In the genomic region with DNA sequence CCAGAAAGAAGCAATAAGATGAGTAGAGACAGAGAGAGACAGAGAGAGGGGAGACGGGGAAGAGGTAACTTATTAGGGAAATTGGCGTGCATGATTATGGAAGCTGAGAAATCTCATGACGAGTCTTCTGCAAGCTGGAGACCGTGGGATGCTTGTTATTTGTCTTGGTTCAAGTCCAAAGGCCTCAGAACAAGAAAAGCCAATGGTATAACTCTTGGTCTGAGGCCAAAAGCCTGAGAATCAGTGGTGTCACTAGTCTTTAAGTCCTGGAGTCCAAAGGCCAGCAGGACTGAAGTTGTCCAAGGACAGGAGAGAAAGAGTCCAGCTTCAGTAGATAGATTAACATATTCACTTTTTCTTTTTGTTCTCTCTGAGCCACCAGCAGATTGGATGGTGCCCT, we compare ENCODE assay signal across 18 cellular contexts.
DNase-seq lines count a peak whose midpoint lies in the region; TF ChIP-seq lines count a peak whose summit lies in the region.
"Had no signal": no experiment of that assay in that cellular context is flagged by ENCODE, and none has a peak within 500 bp of the region (broad histone marks: within the 10 kb centered on the region; RNA-seq: fewer than 3 reads in every experiment).

No MANE protein-coding gene starts in this region.

- H3K9me3 ChIP-seq in breast epithelium, result no peaks in the 10 kb centered on the region
- no peaks in the 10 kb centered on the region for H3K9me3 ChIP-seq in thyroid gland
- H3K9me3 ChIP-seq in left ventricle myocardium inferior (replicated peaks), result no peaks in the 10 kb centered on the region
- H3K9me3 ChIP-seq: BLaER1 had no signal

- TF ChIP-seq POLR2A in breast epithelium (IDR thresholded peaks at IDR 0.05), result no peak
- TF ChIP-seq POLR2A in thyroid gland (IDR thresholded peaks at IDR 0.05), result no peak

- H3K4me3 ChIP-seq in breast epithelium (no peak overlapping the region), cardiac fibroblast (replicated peaks in 1 of 2; ENCODE audit: low read depth in 2 of 2, low read length in 2 of 2) (no peak overlapping the region), thyroid gland (replicated peaks in 1 of 3) (no peak overlapping the region), left ventricle myocardium inferior (no peak overlapping the region)
- H3K4me3 ChIP-seq: BLaER1 had no signal

- H3K36me3 Mint-ChIP-seq in MCF 10A (ENCODE audit: insufficient read depth, unreplicated experiment), result no peaks in the 10 kb centered on the region
- H3K36me3 Mint-ChIP-seq: CD8-positive, alpha-beta memory T cell had no signal

- H3K4me1 Mint-ChIP-seq in MCF 10A (ENCODE audit: insufficient read depth, unreplicated experiment), result no peaks in the 10 kb centered on the region
- H3K4me1 Mint-ChIP-seq: CD8-positive, alpha-beta memory T cell had no signal

- DNase-seq in MCF 10A (ENCODE audit: unreplicated experiment), result peak; percentile 30
- DNase-seq in breast epithelium (ENCODE audit: low spot score in 2 of 2), result no peak
- DNase-seq in cardiac fibroblast (ENCODE audit: low read depth in 2 of 2), result peak; percentile 5 to 69
- peak; percentile 25 for DNase-seq in kidney tubule cell (ENCODE audit: low spot score)
- DNase-seq in thyroid gland, result no peak
- no peak for DNase-seq in stimulated activated CD4-positive, alpha-beta T cell treated with anti-CD3 and anti-CD28 coated beads, Interleukin-4, amount 100 ng/mL, for 4 hours
- DNase-seq in dedifferentiated amniotic fluid mesenchymal stem cell (ENCODE audit: extremely low spot score), result no peak
- no peak for DNase-seq in left ventricle myocardium inferior
- DNase-seq: 8988T; CD8-positive, alpha-beta memory T cell; DMS79; HFFc6; NCI-H1436; NCI-H2081 treated with DMSO at 0.1 percent for 48 hours; NCI-H510A; NCI-H82; SHP77 treated with DMSO at 0.1 percent for 48 hours had no signal

- H3K27ac Mint-ChIP-seq in MCF 10A (ENCODE audit: low read depth, unreplicated experiment), result no peak overlapping the region
- H3K27ac Mint-ChIP-seq: CD8-positive, alpha-beta memory T cell; HFFc6 had no signal

- H3K9me3 Mint-ChIP-seq in MCF 10A (ENCODE audit: unreplicated experiment), result no peaks in the 10 kb centered on the region

- 61 to 71% methylated on average over 4 of the region's 4 CpGs for WGBS in thyroid gland, 2 donors

- no peak overlapping the region for H3K4me3 Mint-ChIP-seq in MCF 10A (ENCODE audit: unreplicated experiment)
- H3K4me3 Mint-ChIP-seq: CD8-positive, alpha-beta memory T cell; HFFc6 had no signal

- CTCF ChIA-PET in MCF 10A (lab: Yijun Ruan, JAX), result interaction anchor here (0.6 to 2.1 kb wide), 6 partner anchors 13 to 1025 kb away, joined by 3 to 7 read pairs (median 4); no protein-coding TSS in a partner anchor

- H3K4me1 ChIP-seq in breast epithelium (no peaks in the 10 kb centered on the region), thyroid gland (no peaks in the 10 kb centered on the region), left ventricle myocardium inferior (no peaks in the 10 kb centered on the region)
- H3K4me1 ChIP-seq: BLaER1 had no signal

- intact Hi-C loops in MCF 10A (cut with micrococcal nuclease), result loop anchor here (10.0 kb wide), 1 partner anchor 598 kb away; no protein-coding TSS in a partner anchor
- intact Hi-C loops in breast epithelium (cut with DNase I; ENCODE audit: low total_unique reads), result no loop called here
- intact Hi-C loops in thyroid gland (cut with DNase I), result no loop called here
- intact Hi-C loops in left ventricle myocardium inferior (cut with micrococcal nuclease), result loop anchor here (10.0 kb wide), 1 partner anchor 1028 kb away; no protein-coding TSS in a partner anchor

- H3K36me3 ChIP-seq in breast epithelium (no peaks in the 10 kb centered on the region), thyroid gland (no peaks in the 10 kb centered on the region), left ventricle myocardium inferior (no peaks in the 10 kb centered on the region)
- H3K36me3 ChIP-seq: BLaER1 had no signal

- peaks cover 23% of the 10 kb centered on the region for H3K27me3 Mint-ChIP-seq in MCF 10A (ENCODE audit: insufficient read depth, unreplicated experiment)
- H3K27me3 Mint-ChIP-seq: CD8-positive, alpha-beta memory T cell had no signal

- POLR2A ChIA-PET in MCF 10A (lab: Yijun Ruan, JAX), result no interaction called here

- BruUV-seq in MCF 10A (replicated peaks; lab: Mats Ljungman, UMichigan), result no TSS peak

- H3K27ac ChIP-seq in breast epithelium, result no peak overlapping the region
- H3K27ac ChIP-seq in thyroid gland, result no peak overlapping the region
- H3K27ac ChIP-seq in left ventricle myocardium inferior (replicated peaks), result no peak overlapping the region
- H3K27ac ChIP-seq: BLaER1 had no signal

- H3K27me3 ChIP-seq in breast epithelium (no peaks in the 10 kb centered on the region), thyroid gland (no peaks in the 10 kb centered on the region), left ventricle myocardium inferior (ENCODE audit: low read depth) (no peaks in the 10 kb centered on the region)
- H3K27me3 ChIP-seq: BLaER1 had no signal

- TF ChIP-seq CTCF in MCF 10A (IDR thresholded peaks at IDR 0.05; ENCODE audit: unreplicated experiment), result no peak
- no peak for TF ChIP-seq CTCF in breast epithelium (IDR thresholded peaks at IDR 0.05)
- no peak for TF ChIP-seq CTCF in cardiac fibroblast (IDR thresholded peaks at IDR 0.05; ENCODE audit: low read depth, low read length)
- TF ChIP-seq CTCF in thyroid gland (IDR thresholded peaks at IDR 0.05), result no peak
- no peak for TF ChIP-seq CTCF in left ventricle myocardium inferior (IDR thresholded peaks at IDR 0.05; ENCODE audit: borderline replicate concordance)

Comparison
In these comparisons a context has a peak if more than half of its experiments do, and no peak if none do; other contexts are left out.
1. DNase-seq: peak in MCF 10A (single experiment), cardiac fibroblast (2 of 2) and kidney tubule cell (single experiment); none in breast epithelium (0 of 2), thyroid gland (0 of 2), stimulated activated CD4-positive, alpha-beta T cell treated with anti-CD3 and anti-CD28 coated beads, Interleukin-4, amount 100 ng/mL, for 4 hours (0 of 2), dedifferentiated amniotic fluid mesenchymal stem cell (single experiment) and left ventricle myocardium inferior (single experiment).
2. intact Hi-C loops: an anchor here in MCF 10A (10.0 kb wide) and left ventricle myocardium inferior (10.0 kb wide); none called in breast epithelium and thyroid gland.